Comparison of ENCODE assay signal across 10 cellular contexts in the genomic region with DNA sequence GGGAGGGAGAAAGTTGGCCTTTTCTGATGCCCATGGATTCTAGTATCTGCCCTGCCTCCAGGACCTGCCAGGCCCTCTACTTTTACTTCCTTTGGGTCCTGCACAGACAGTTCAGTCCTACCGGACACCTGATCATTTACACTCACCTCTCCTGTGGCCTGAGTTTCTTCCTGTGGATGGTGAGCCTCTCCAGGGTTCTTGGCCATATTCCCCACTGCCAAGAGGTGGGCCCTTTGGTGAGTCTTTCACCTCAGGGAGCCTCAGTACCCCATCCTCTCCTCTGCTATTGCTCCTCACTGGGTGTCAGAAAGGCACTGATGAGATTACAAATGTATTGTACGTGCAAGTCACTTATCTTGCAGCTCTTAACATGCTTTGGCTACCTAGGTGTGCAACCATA.
"Had no signal": no experiment of that assay in that cellular context is flagged by ENCODE, and none has a peak within 500 bp of the region (broad histone marks: within the 10 kb centered on the region; RNA-seq: fewer than 3 reads in every experiment).

No MANE protein-coding gene starts in this region.

- H3K36me3 ChIP-seq: HAP-1 had no signal

- H3K9me3 ChIP-seq: HAP-1 had no signal

- H3K27ac Mint-ChIP-seq: HFFc6, IgD-negative memory B cell had no signal

- H3K4me1 Mint-ChIP-seq: IgD-negative memory B cell had no signal

- H3K36me3 Mint-ChIP-seq: IgD-negative memory B cell had no signal

- ATAC-seq: HCT116, HepG2 had no signal

- DNase-seq: GM23248, GOT3, H7, HFFc6, KBM-7 had no signal

- H3K27ac ChIP-seq: GM23248, HL-60 had no signal

- H3K4me3 Mint-ChIP-seq: HFFc6, IgD-negative memory B cell had no signal

- H3K9me3 Mint-ChIP-seq: HFFc6 had no signal

- H3K9ac ChIP-seq: GM23248 had no signal

- H3K4me1 ChIP-seq: HAP-1 had no signal

- H3K4me3 ChIP-seq: GM23248, HAP-1 had no signal
